Comparison of ENCODE assay signal across 11 cellular contexts in the genomic region with DNA sequence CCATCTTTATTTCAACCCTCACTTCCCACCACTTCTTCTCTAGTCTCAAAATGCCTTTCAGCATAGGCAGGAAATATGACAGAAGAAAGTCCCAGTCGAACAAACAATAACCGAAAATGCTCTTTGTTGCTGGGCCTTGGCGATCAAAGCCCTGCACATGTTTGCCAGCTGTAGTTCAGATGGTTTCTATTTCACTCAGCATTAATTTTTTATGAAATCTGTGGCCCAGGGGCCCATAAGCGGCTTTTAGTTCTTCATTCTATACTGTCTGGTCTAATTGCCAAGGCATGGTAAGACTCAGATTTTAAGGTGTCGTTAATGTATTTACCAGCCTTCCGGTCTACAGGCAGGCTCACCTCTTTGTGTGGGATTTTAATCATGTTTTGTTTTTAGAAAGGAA. TPM values are rescaled to one million over a fixed set of nuclear protein-coding genes. Genes with fewer than 3 reads are reported as not detected.
DNase-seq lines count a peak whose midpoint lies in the region; ATAC-seq lines count a peak whose summit lies in the region.
"Had no signal": no experiment of that assay in that cellular context is flagged by ENCODE, and none has a peak within 500 bp of the region (broad histone marks: within the 10 kb centered on the region; RNA-seq: fewer than 3 reads in every experiment).

No MANE protein-coding gene starts in this region.

- in situ Hi-C loops in ACHN (cut with HindIII; ENCODE audit: low pct_ligation_motif_present, low pct_unique_long_range_greater_than_20kb, low sequenced_read_pairs): no loop called here

- ATAC-seq in GM19351 (IDR thresholded peaks at IDR 0.05; ENCODE audit: unreplicated experiment) (peak; percentile 65), HG03064 (IDR thresholded peaks at IDR 0.05; ENCODE audit: low read depth, unreplicated experiment) (peak; percentile 55)

- H3K27ac ChIP-seq in substantia nigra (ENCODE audit: low read depth, low read length, poor library complexity, severe bottlenecking): no peak overlapping the region

- DNase-seq in AG08395 (ENCODE audit: low spot score) (peak; percentile 15), RPMI8226 (peak; percentile 84), epidermal melanocyte (ENCODE audit: insufficient read length, low spot score) (no peak), substantia nigra (lab: John Stamatoyannopoulos, UW) (no peak), ACHN (no peak), mesenteric fat pad (ENCODE audit: low spot score) (no peak)
- DNase-seq: activated naive CD4-positive, alpha-beta T cell treated with Interleukin-2 at 50 U/mL for 16 hours; trophoblast cell had no signal

RNA-seq across cellular contexts. Expression of gene F13A1, which starts 10.9 kb away (rescaled TPM):
- total RNA-seq in mesenteric fat pad: 346 TPM
- total RNA-seq: pulmonary artery endothelial cell had no signal

Comparison
In these comparisons a context has a peak if more than half of its experiments do, and no peak if none do; other contexts are left out.
1. DNase-seq: peak in AG08395 (single experiment) and RPMI8226 (single experiment); none in epidermal melanocyte (single experiment), substantia nigra (0 of 49), ACHN (single experiment) and mesenteric fat pad (single experiment).